In the genomic region with DNA sequence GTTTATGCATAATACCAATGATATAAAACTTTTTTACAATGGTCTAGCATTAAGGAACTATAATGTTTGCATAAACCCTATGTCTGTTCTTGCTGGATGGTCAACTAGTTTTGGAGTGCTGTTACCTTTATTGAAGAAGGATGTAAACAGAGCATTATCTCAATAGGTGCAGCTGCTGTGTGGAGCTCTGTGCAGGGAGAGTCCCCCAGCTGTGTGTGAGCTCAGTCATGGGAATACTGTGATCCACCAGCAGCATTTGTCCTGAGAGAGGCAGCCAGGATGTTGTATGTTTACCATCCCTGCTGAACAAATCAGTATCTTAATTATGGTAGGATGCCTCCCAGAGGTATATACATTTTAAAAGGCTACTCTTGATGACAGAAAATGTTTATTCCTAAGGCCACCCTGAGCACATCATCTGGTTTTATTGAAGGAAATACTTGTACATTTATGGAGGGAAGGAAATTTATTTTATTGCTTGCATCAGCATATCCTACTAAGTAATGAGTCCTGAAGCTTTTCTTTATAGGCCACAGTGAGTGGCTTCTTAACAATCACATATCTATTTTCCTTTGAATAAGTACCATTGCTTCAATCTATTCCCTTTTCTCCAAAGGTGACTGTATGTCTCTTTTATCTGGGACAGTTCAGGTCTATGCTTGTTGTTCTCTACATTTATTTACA, we compare ENCODE assay signal across 26 cellular contexts. TPM values are rescaled to one million over a fixed set of nuclear protein-coding genes. Genes with fewer than 3 reads are reported as not detected.
DNase-seq lines count a peak whose midpoint lies in the region; ATAC-seq lines count a peak whose summit lies in the region.
"Had no signal": no experiment of that assay in that cellular context is flagged by ENCODE, and none has a peak within 500 bp of the region (broad histone marks: within the 10 kb centered on the region; RNA-seq: fewer than 3 reads in every experiment).

No MANE protein-coding gene starts in this region.

- intact Hi-C loops in cardiac septum (cut with DNase I): no loop called here

- ATAC-seq in GM19035 (IDR thresholded peaks at IDR 0.05; ENCODE audit: unreplicated experiment): no peak
- ATAC-seq: activated T-helper 17 cell treated with anti-CD3 and anti-CD28 coated beads, Interleukin-2, amount 50 U/mL, for 72 hours; natural killer cell; WTC11 had no signal

- no peak overlapping the region for H3K9ac ChIP-seq in SK-N-MC (ENCODE audit: insufficient read length)
- H3K9ac ChIP-seq: GM23248 had no signal

- H3K4me3 ChIP-seq in SK-N-MC: 0 out of 2 replicates have a peak overlapping the region, but pooled peaks have one; percentile 10
- H3K4me3 ChIP-seq: GM23248, left ventricle myocardium inferior, thoracic aorta, vagina had no signal

- no peaks in the 10 kb centered on the region for H3K9me3 ChIP-seq in SK-N-MC (ENCODE audit: low read depth, low read length)
- H3K9me3 ChIP-seq: Caco-2, left ventricle myocardium inferior, thoracic aorta, vagina had no signal

- peak overlapping the region; percentile 58; the same call in 1 of the 2 replicates for H3K27ac ChIP-seq in SK-N-MC
- H3K27ac ChIP-seq: GM23248, left ventricle myocardium inferior, thoracic aorta, vagina had no signal

- no peaks in the 10 kb centered on the region for H3K36me3 ChIP-seq in SK-N-MC (ENCODE audit: insufficient read depth, low read length)
- H3K36me3 ChIP-seq: thoracic aorta, vagina had no signal

- peak; percentile 66 for DNase-seq in COR-L47 (lab: John Stamatoyannopoulos, UW)
- peak; percentile 69 for DNase-seq in NCI-H1092 treated with DMSO at 0.1 percent for 48 hours (lab: John Stamatoyannopoulos, UW)
- DNase-seq in NCI-H345 treated with DMSO at 0.1 percent for 48 hours (lab: John Stamatoyannopoulos, UW; ENCODE audit: unreplicated experiment): peak; percentile 84
- DNase-seq in SK-N-MC (ENCODE audit: low read depth, low spot score): no peak
- DNase-seq in amygdala (lab: John Stamatoyannopoulos, UW): no peak
- DNase-seq in stimulated activated CD4-positive, alpha-beta T cell treated with anti-CD3 and anti-CD28 coated beads, Interleukin-2, amount 100 ng/mL, for 48 hours: no peak
- DNase-seq in cardiac septum (ENCODE audit: low spot score): no peak
- DNase-seq: ACHN; activated CD4-positive, alpha-beta memory T cell treated with anti-CD3 and anti-CD28 coated beads for 36 hours; activated CD8-positive, alpha-beta memory T cell treated with anti-CD3 and anti-CD28 coated beads, Interleukin-2, amount 50 U/mL, for 48 hours; Caco-2; dermis blood vessel endothelial cell; GM23248; HFFc6; left ventricle myocardium inferior; natural killer cell; NCI-H1694 treated with DMSO at 0.1 percent for 48 hours; NCI-H526; stimulated activated CD4-positive, alpha-beta T cell treated with anti-CD3 and anti-CD28 coated beads, Interleukin-4, amount 100 ng/mL, for 1 hour; stimulated activated naive CD4-positive, alpha-beta T cell; T-helper 9 cell had no signal

RNA-seq across cellular contexts. Expression of gene RAP2A, which starts 11.7 kb away (rescaled TPM):
- 32.7 TPM for total RNA-seq in cardiac septum

Comparison
In these comparisons a context has a peak if more than half of its experiments do, and no peak if none do; other contexts are left out.
1. DNase-seq: peak in COR-L47 (single experiment), NCI-H1092 treated with DMSO at 0.1 percent for 48 hours (single experiment) and NCI-H345 treated with DMSO at 0.1 percent for 48 hours (single experiment); none in SK-N-MC (single experiment), amygdala (0 of 56), stimulated activated CD4-positive, alpha-beta T cell treated with anti-CD3 and anti-CD28 coated beads, Interleukin-2, amount 100 ng/mL, for 48 hours (0 of 2) and cardiac septum (single experiment).